15 cellular contexts compared by ENCODE assay signal in the genomic region with DNA sequence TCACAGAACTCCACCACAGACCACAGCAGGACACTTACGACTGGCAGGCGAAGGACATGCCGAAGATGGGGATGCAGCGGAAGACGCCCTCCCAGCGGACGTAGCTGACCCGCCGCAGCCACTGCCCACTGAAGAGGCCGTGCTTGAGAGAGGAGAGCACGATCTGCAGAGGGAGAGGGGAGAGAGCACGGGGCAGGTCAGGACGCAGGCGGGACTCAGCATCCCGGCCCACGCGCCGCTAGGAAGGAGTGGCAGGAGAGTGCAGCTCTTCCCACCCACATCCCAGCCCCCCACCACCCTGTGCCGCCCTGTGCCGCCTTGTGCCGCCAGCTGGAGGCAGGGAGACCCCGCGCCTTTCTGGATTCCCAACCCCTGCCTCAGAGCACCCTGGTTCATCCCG. TPM values are rescaled to one million over a fixed set of nuclear protein-coding genes. Genes with fewer than 3 reads are reported as not detected.
A peak's percentile ranks its signal among the peaks of the same experiment; 100 is the strongest.
DNase-seq lines count a peak whose midpoint lies in the region; ATAC-seq and TF ChIP-seq lines count a peak whose summit lies in the region.
"Had no signal": no experiment of that assay in that cellular context is flagged by ENCODE, and none has a peak within 500 bp of the region (broad histone marks: within the 10 kb centered on the region; RNA-seq: fewer than 3 reads in every experiment).

No MANE protein-coding gene starts in this region.

- H3K4me3 Mint-ChIP-seq in glutamatergic neuron (ENCODE audit: unreplicated experiment): no peak overlapping the region
- no peak overlapping the region for H3K4me3 Mint-ChIP-seq in activated CD8-positive, alpha-beta memory T cell treated with anti-CD3 and anti-CD28 coated beads, Interleukin-2, amount 10 ng/mL, durations not matched to agents 7 days and 5 days
- H3K4me3 Mint-ChIP-seq: CD4-positive, alpha-beta T cell had no signal

- DNase-seq in right cardiac atrium (peak in 2 of 3 donors; percentile 25 to 41), left cardiac atrium (no peak), glutamatergic neuron (no peak), A172 (ENCODE audit: low spot score) (no peak), Ammon's horn (ENCODE audit: low spot score) (no peak)
- no peak for DNase-seq in activated CD8-positive, alpha-beta memory T cell treated with anti-CD3 and anti-CD28 coated beads, Interleukin-2, amount 10 ng/mL, durations not matched to agents 7 days and 5 days
- DNase-seq: 8988T; BE2C; Caco-2; CD4-positive, alpha-beta T cell; HCEC 1CT; IMR-90 had no signal

- H3K4me3 ChIP-seq in right cardiac atrium (ENCODE audit: low read length): no peak overlapping the region

- CTCF ChIA-PET in activated CD8-positive, alpha-beta memory T cell treated with anti-CD3 and anti-CD28 coated beads, Interleukin-2, amount 10 ng/mL, durations not matched to agents 7 days and 5 days (lab: Charles Lee): no interaction called here

- H3K9me3 Mint-ChIP-seq in glutamatergic neuron (ENCODE audit: unreplicated experiment): peaks cover 9% of the 10 kb centered on the region
- H3K9me3 Mint-ChIP-seq in activated CD8-positive, alpha-beta memory T cell treated with anti-CD3 and anti-CD28 coated beads, Interleukin-2, amount 10 ng/mL, durations not matched to agents 7 days and 5 days (ENCODE audit: low read depth): no peaks in the 10 kb centered on the region
- H3K9me3 Mint-ChIP-seq: CD4-positive, alpha-beta T cell had no signal

- peaks cover 4% of the 10 kb centered on the region for H3K4me1 ChIP-seq in right cardiac atrium (ENCODE audit: control insufficient read depth, insufficient read depth, low read length)
- H3K4me1 ChIP-seq: Caco-2 had no signal

- ATAC-seq in right cardiac atrium (no peak), left cardiac atrium (no peak), HG03521 (IDR thresholded peaks at IDR 0.05; ENCODE audit: unreplicated experiment) (no peak)
- ATAC-seq in activated CD8-positive, alpha-beta memory T cell treated with anti-CD3 and anti-CD28 coated beads, Interleukin-2, amount 10 ng/mL, durations not matched to agents 7 days and 5 days: no peak

- H3K27ac ChIP-seq in right cardiac atrium (ENCODE audit: low read length) (no peak overlapping the region), cingulate gyrus (ENCODE audit: low read depth, low read length) (peak overlapping the region; percentile 39)
- H3K27ac ChIP-seq: C4-2B had no signal

- 96% methylated on average over 24 of the region's 24 CpGs for WGBS in right cardiac atrium

- no peak for TF ChIP-seq CTCF in glutamatergic neuron (IDR thresholded peaks at IDR 0.05; ENCODE audit: partially characterized antibody, unreplicated experiment)

- H3K27me3 ChIP-seq in right cardiac atrium (ENCODE audit: control insufficient read depth, insufficient read depth): no peaks in the 10 kb centered on the region
- H3K27me3 ChIP-seq: BE2C had no signal

- no peaks in the 10 kb centered on the region for H3K9me3 ChIP-seq in right cardiac atrium (ENCODE audit: control insufficient read depth, low read length)
- H3K9me3 ChIP-seq: BE2C, Caco-2 had no signal

- peak overlapping the region; percentile 34 for H3K27ac Mint-ChIP-seq in glutamatergic neuron (ENCODE audit: unreplicated experiment)
- H3K27ac Mint-ChIP-seq in activated CD8-positive, alpha-beta memory T cell treated with anti-CD3 and anti-CD28 coated beads, Interleukin-2, amount 10 ng/mL, durations not matched to agents 7 days and 5 days: no peak overlapping the region
- H3K27ac Mint-ChIP-seq: CD4-positive, alpha-beta T cell had no signal

- peaks cover 8% of the 10 kb centered on the region for H3K27me3 Mint-ChIP-seq in glutamatergic neuron (ENCODE audit: unreplicated experiment)
- no peaks in the 10 kb centered on the region for H3K27me3 Mint-ChIP-seq in activated CD8-positive, alpha-beta memory T cell treated with anti-CD3 and anti-CD28 coated beads, Interleukin-2, amount 10 ng/mL, durations not matched to agents 7 days and 5 days
- H3K27me3 Mint-ChIP-seq: CD4-positive, alpha-beta T cell had no signal

- intact Hi-C loops in right cardiac atrium (cut with DNase I) (no loop called here), left cardiac atrium (cut with DNase I) (no loop called here)

- H3K4me1 Mint-ChIP-seq in glutamatergic neuron (ENCODE audit: low read depth, unreplicated experiment): peaks cover 10% of the 10 kb centered on the region
- H3K4me1 Mint-ChIP-seq in activated CD8-positive, alpha-beta memory T cell treated with anti-CD3 and anti-CD28 coated beads, Interleukin-2, amount 10 ng/mL, durations not matched to agents 7 days and 5 days: peaks cover 13% of the 10 kb centered on the region

- H3K36me3 Mint-ChIP-seq in glutamatergic neuron (ENCODE audit: unreplicated experiment): peaks cover 5% of the 10 kb centered on the region
- H3K36me3 Mint-ChIP-seq in activated CD8-positive, alpha-beta memory T cell treated with anti-CD3 and anti-CD28 coated beads, Interleukin-2, amount 10 ng/mL, durations not matched to agents 7 days and 5 days: peaks cover 20% of the 10 kb centered on the region

RNA-seq across cellular contexts. Expression of a gene that starts 14.5 kb away (rescaled TPM):
- total RNA-seq in right cardiac atrium (10 to 100 TPM; 50.8 to 63.9 (median 53.5) TPM), left cardiac atrium (10 to 100 TPM; 46.4 to 54.0 TPM), glutamatergic neuron (ENCODE audit: unreplicated experiment) (92.4 TPM)
- 61.5 TPM for polyA plus RNA-seq in right cardiac atrium
- total RNA-seq in activated CD8-positive, alpha-beta memory T cell treated with anti-CD3 and anti-CD28 coated beads, Interleukin-2, amount 10 ng/mL, durations not matched to agents 7 days and 5 days: 10 to 100 TPM; 81.7 to 88.7 TPM
- 57.8 and 71.5 TPM in 2 replicates for total RNA-seq in A172 (2014; rRNA removed; shearing (Covaris generic))

RNA-seq across cellular contexts. Expression of a gene that starts 41.5 kb away (rescaled TPM):
- 10 to 100 TPM; 51.5 to 75.4 (median 62.5) TPM for total RNA-seq in right cardiac atrium
- polyA plus RNA-seq in right cardiac atrium: 55.0 TPM
- total RNA-seq in left cardiac atrium: 10 to 100 TPM; 60.2 to 66.5 TPM
- 31.5 TPM for total RNA-seq in glutamatergic neuron (ENCODE audit: unreplicated experiment)
- total RNA-seq in activated CD8-positive, alpha-beta memory T cell treated with anti-CD3 and anti-CD28 coated beads, Interleukin-2, amount 10 ng/mL, durations not matched to agents 7 days and 5 days: 10 to 100 TPM; 41.6 to 53.7 TPM
- 100 and 123 TPM in 2 replicates for total RNA-seq in A172 (2014; rRNA removed; shearing (Covaris generic))

RNA-seq across cellular contexts. Expression of a gene that starts 41.7 kb away (rescaled TPM):
- total RNA-seq in right cardiac atrium (10 to 100 TPM; 12.5 to 17.7 (median 14.2) TPM), left cardiac atrium (10 to 100 TPM; 12.7 to 14.0 TPM), glutamatergic neuron (ENCODE audit: unreplicated experiment) (85.7 TPM)
- polyA plus RNA-seq in right cardiac atrium: 12.6 TPM
- 10 to 100 TPM; 53.6 to 56.3 TPM for total RNA-seq in activated CD8-positive, alpha-beta memory T cell treated with anti-CD3 and anti-CD28 coated beads, Interleukin-2, amount 10 ng/mL, durations not matched to agents 7 days and 5 days
- 21.4 and 24.1 TPM in 2 replicates for total RNA-seq in A172 (2014; rRNA removed; shearing (Covaris generic))

RNA-seq across cellular contexts. Expression of a gene that starts 57.8 kb away (rescaled TPM):
- total RNA-seq in right cardiac atrium (1 to 10 TPM; 4.6 to 5.9 (median 5.2) TPM), left cardiac atrium (1 to 10 TPM; 4.9 to 5.7 TPM), glutamatergic neuron (ENCODE audit: unreplicated experiment) (35.1 TPM)
- polyA plus RNA-seq in right cardiac atrium: 7.4 TPM
- 10 to 100 TPM; 13.6 to 20.6 TPM for total RNA-seq in activated CD8-positive, alpha-beta memory T cell treated with anti-CD3 and anti-CD28 coated beads, Interleukin-2, amount 10 ng/mL, durations not matched to agents 7 days and 5 days
- 10.0 and 21.1 TPM in 2 replicates for total RNA-seq in A172 (2014; rRNA removed; shearing (Covaris generic))

Comparison
In these comparisons a context has a peak if more than half of its experiments do, and no peak if none do; other contexts are left out.
1. DNase-seq: peak in right cardiac atrium (2 of 3); none in left cardiac atrium (single experiment), glutamatergic neuron (single experiment), activated CD8-positive, alpha-beta memory T cell treated with anti-CD3 and anti-CD28 coated beads, Interleukin-2, amount 10 ng/mL, durations not matched to agents 7 days and 5 days (single experiment), A172 (single experiment) and Ammon's horn (single experiment).